Comparison of ENCODE assay signal across 8 cellular contexts in genomic region chr19:16470911-16471811, GRCh38. TPM values are rescaled to one million over a fixed set of nuclear protein-coding genes. Genes with fewer than 3 reads are reported as not detected.
DNase-seq lines count a peak whose midpoint lies in the region; ATAC-seq and TF ChIP-seq lines count a peak whose summit lies in the region.

No MANE protein-coding gene starts in this region.

- peaks cover 55% of the 10 kb centered on the region for H3K79me2 ChIP-seq in Loucy (ENCODE audit: insufficient read depth, low read length)

- H2AFZ ChIP-seq in Loucy (ENCODE audit: low read length), result peak overlapping the region; percentile 70; the same call in 1 of the 2 replicates

- POLR2A ChIA-PET in GM10248 (lab: Yijun Ruan, JAX), result no interaction called here

- no peak for TF ChIP-seq CTCF in GM10248 (IDR thresholded peaks at IDR 0.05; ENCODE audit: control extremely low read depth, extremely low read depth, low read depth, missing control alignments)
- TF ChIP-seq CTCF in Loucy (conservative IDR thresholded peaks at IDR 0.05; ENCODE audit: low read length), result no peak

- H3K27me3 ChIP-seq in Loucy (ENCODE audit: insufficient read depth, low read length, poor library complexity, severe bottlenecking), result no peaks in the 10 kb centered on the region
- H3K27me3 ChIP-seq in adipocyte (replicated peaks; ENCODE audit: control insufficient read depth, insufficient read depth, low read length), result no peaks in the 10 kb centered on the region
- no peaks in the 10 kb centered on the region for H3K27me3 ChIP-seq in iPS DF 6.9 (ENCODE audit: control insufficient read depth, insufficient read depth, low read length)
- H3K27me3 ChIP-seq in skeletal muscle tissue (ENCODE audit: control insufficient read depth in 3 of 3, insufficient read depth in 3 of 3, low read length in 3 of 3), result no peaks in the 10 kb centered on the region

- CTCF ChIA-PET in GM10248 (lab: Yijun Ruan, JAX), result interaction anchor here (1.0 to 1.5 kb wide), 3 partner anchors 9 to 24 kb away, joined by 3 to 5 read pairs (median 5); no protein-coding TSS in a partner anchor

- H4K20me1 ChIP-seq in Loucy (ENCODE audit: insufficient read depth, low read length, poor library complexity, severe bottlenecking), result peaks cover 29% of the 10 kb centered on the region

- WGBS in iPS DF 6.9 (ENCODE audit: insufficient coverage, insufficient read length), result no CpG with 5 or more reads among the region's 67 CpGs

- H3K9ac ChIP-seq in Loucy (ENCODE audit: low read depth, low read length, poor library complexity, severe bottlenecking) (peak overlapping the region; percentile 82), adipocyte (ENCODE audit: low read length) (peak overlapping the region; percentile 89), skeletal muscle tissue (ENCODE audit: low read depth in 1 of 3, low read length in 3 of 3) (peak overlapping the region; percentile 80 to 89 (median 81))

- peak; percentile 50 for DNase-seq in GM10248 (ENCODE audit: extremely low spot score)
- peak; percentile 55 for DNase-seq in adipocyte (ENCODE audit: low read depth)
- DNase-seq in iPS DF 6.9 (ENCODE audit: low read depth, low spot score), result no peak
- DNase-seq in NCI-H1048 (lab: John Stamatoyannopoulos, UW), result no peak
- DNase-seq in NCI-H2107 treated with DMSO at 0.1 percent for 48 hours (lab: John Stamatoyannopoulos, UW; ENCODE audit: unreplicated experiment), result no peak

- peak; percentile 31 for ATAC-seq in GM21723 (IDR thresholded peaks at IDR 0.05; ENCODE audit: unreplicated experiment)

- H3K4me3 ChIP-seq in Loucy (ENCODE audit: low read length, poor library complexity, severe bottlenecking) (peak overlapping the region; percentile 99), adipocyte (ENCODE audit: low read length) (peak overlapping the region; percentile 91), iPS DF 6.9 (ENCODE audit: low read length) (peak overlapping the region; percentile 94), skeletal muscle tissue (ENCODE audit: low read length in 3 of 3) (peak overlapping the region; percentile 82 to 87 (median 85))

- no peaks in the 10 kb centered on the region for H3K9me2 ChIP-seq in Loucy (replicated peaks; ENCODE audit: low read depth, low read length)

- H3K36me3 ChIP-seq in Loucy (ENCODE audit: insufficient read depth, low read length) (no peaks in the 10 kb centered on the region), adipocyte (ENCODE audit: control insufficient read depth, insufficient read depth, low read length, severe bottlenecking) (no peaks in the 10 kb centered on the region), iPS DF 6.9 (ENCODE audit: control insufficient read depth, insufficient read depth, low read length) (no peaks in the 10 kb centered on the region), skeletal muscle tissue (ENCODE audit: control insufficient read depth in 3 of 3, insufficient read depth in 3 of 3, low read length in 3 of 3) (no peaks in the 10 kb centered on the region)

- no peaks in the 10 kb centered on the region for H3F3A ChIP-seq in Loucy (ENCODE audit: low read depth)

- no peak overlapping the region for H3K27ac ChIP-seq in iPS DF 6.9 (ENCODE audit: low read length)
- peak overlapping the region; percentile 64 for H3K27ac ChIP-seq in skeletal muscle tissue (ENCODE audit: low read depth, low read length)

- H3K4me2 ChIP-seq in Loucy (ENCODE audit: low read depth, low read length, poor library complexity, severe bottlenecking), result peak overlapping the region; percentile 98

- H3K9me3 ChIP-seq in Loucy (ENCODE audit: insufficient read depth, low read depth, low read length), result no peaks in the 10 kb centered on the region
- H3K9me3 ChIP-seq in adipocyte (ENCODE audit: control insufficient read depth, low read length), result no peaks in the 10 kb centered on the region
- no peaks in the 10 kb centered on the region for H3K9me3 ChIP-seq in iPS DF 6.9 (ENCODE audit: control insufficient read depth, insufficient read depth, low read length)
- no peaks in the 10 kb centered on the region for H3K9me3 ChIP-seq in skeletal muscle tissue (ENCODE audit: control insufficient read depth in 3 of 3, low read length in 3 of 3)

- H3K4me1 ChIP-seq in Loucy (ENCODE audit: insufficient read depth, low read length, poor library complexity, severe bottlenecking) (peaks cover 35% of the 10 kb centered on the region), adipocyte (ENCODE audit: control insufficient read depth, insufficient read depth, low read length) (peaks cover 27% of the 10 kb centered on the region), iPS DF 6.9 (ENCODE audit: control insufficient read depth, insufficient read depth, low read length) (peaks cover 1% of the 10 kb centered on the region; the same call in 1 of the 2 replicates), skeletal muscle tissue (ENCODE audit: control insufficient read depth in 3 of 3, insufficient read depth in 3 of 3, low read length in 3 of 3) (peaks cover 45 to 53% (median 53%) of the 10 kb centered on the region in 3 donors)

RNA-seq across cellular contexts. Expression of gene EPS15L1, which starts 0.6 kb away (rescaled TPM):
- total RNA-seq in skeletal muscle tissue, result 15.1 TPM

RNA-seq across cellular contexts. Expression of gene CALR3, which starts 24.8 kb away (rescaled TPM):
- total RNA-seq in skeletal muscle tissue, result under 0.01 TPM

RNA-seq across cellular contexts. Expression of gene C19orf44, which starts 25.0 kb away (rescaled TPM):
- total RNA-seq in skeletal muscle tissue, result 2.6 TPM

Comparison
In these comparisons a context has a peak if more than half of its experiments do, and no peak if none do; other contexts are left out.
1. DNase-seq: peak in GM10248 (single experiment) and adipocyte (single experiment); none in iPS DF 6.9 (single experiment), NCI-H1048 (single experiment) and NCI-H2107 treated with DMSO at 0.1 percent for 48 hours (single experiment).
2. Peak in every context shown above with its lines, with median percentiles within 50 percentile points of each other: H3K4me3 ChIP-seq and H3K9ac ChIP-seq.